Comparison of ENCODE assay signal across 18 cellular contexts in the genomic region with DNA sequence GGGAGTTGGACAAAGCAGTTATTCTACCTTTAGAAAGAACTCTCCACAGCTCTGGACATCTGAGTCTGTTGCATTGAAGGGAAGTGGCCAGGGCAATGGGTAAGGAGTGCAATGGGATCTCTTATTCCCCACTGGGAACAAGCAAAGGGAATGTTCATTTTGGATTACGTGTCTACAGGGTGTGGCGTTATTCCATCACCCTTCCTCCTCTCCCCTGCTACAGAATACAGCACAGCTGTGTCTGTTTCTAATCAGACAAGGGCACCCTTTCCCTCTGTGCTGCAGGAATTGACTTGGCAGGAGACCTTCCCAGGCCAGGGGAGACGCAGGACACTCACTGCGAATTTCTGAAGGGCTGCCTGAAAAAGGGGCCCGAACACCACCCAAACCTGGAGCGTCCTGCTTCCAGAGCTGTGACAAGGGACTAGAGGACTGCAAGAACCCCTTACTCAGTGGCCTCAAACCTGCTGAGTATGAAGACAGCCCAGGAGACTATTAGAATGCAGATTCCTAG.
"Had no signal": no experiment of that assay in that cellular context is flagged by ENCODE, and none has a peak within 500 bp of the region (broad histone marks: within the 10 kb centered on the region; RNA-seq: fewer than 3 reads in every experiment).

No MANE protein-coding gene starts in this region.

- H3K4me3 Mint-ChIP-seq: activated naive CD4-positive, alpha-beta T cell treated with anti-CD3 and anti-CD28 coated beads, Interleukin-2, amount 50 U/mL, for 24 hours; dendritic cell treated with granulocyte-macrophage colony-stimulating factor and Interleukin-4, amounts not matched to agents 40 ng/mL and 50 ng/mL, for 4 days; naive thymus-derived CD8-positive, alpha-beta T cell; T-helper 2 cell treated with Interferon-gamma antibody and Interleukin-4, amounts not matched to agents 5 μg/mL and 100 μg/mL, for 36 hours had no signal

- H3K27me3 Mint-ChIP-seq: activated naive CD4-positive, alpha-beta T cell treated with anti-CD3 and anti-CD28 coated beads, Interleukin-2, amount 50 U/mL, for 24 hours had no signal

- H3K9me3 ChIP-seq: adrenal gland, esophagus squamous epithelium, gastrocnemius medialis, upper lobe of left lung had no signal

- H3K36me3 Mint-ChIP-seq: activated naive CD4-positive, alpha-beta T cell treated with anti-CD3 and anti-CD28 coated beads, Interleukin-2, amount 50 U/mL, for 24 hours had no signal

- H3K27ac ChIP-seq: adrenal gland, esophagus squamous epithelium, gastrocnemius medialis, parathyroid adenoma, upper lobe of left lung had no signal

- H3K4me1 ChIP-seq: adrenal gland, parathyroid adenoma had no signal

- H3K36me3 ChIP-seq: adrenal gland, esophagus squamous epithelium, gastrocnemius medialis, upper lobe of left lung had no signal

- ATAC-seq: naive thymus-derived CD8-positive, alpha-beta T cell; stimulated activated naive CD8-positive, alpha-beta T cell treated with anti-CD3 and anti-CD28 coated beads, Interleukin-15, Interleukin-2, amounts not matched to agents 100 U/mL and 50 U/mL, for 24 hours had no signal

- H3K27ac Mint-ChIP-seq: T-helper 2 cell treated with Interferon-gamma antibody and Interleukin-4, amounts not matched to agents 5 μg/mL and 100 μg/mL, for 36 hours had no signal

- H3K27me3 ChIP-seq: adrenal gland, esophagus squamous epithelium, gastrocnemius medialis, upper lobe of left lung had no signal

- H3K9me3 Mint-ChIP-seq: activated naive CD4-positive, alpha-beta T cell treated with anti-CD3 and anti-CD28 coated beads, Interleukin-2, amount 50 U/mL, for 24 hours; dendritic cell treated with granulocyte-macrophage colony-stimulating factor and Interleukin-4, amounts not matched to agents 40 ng/mL and 50 ng/mL, for 4 days; naive thymus-derived CD8-positive, alpha-beta T cell; T-helper 2 cell treated with Interferon-gamma antibody and Interleukin-4, amounts not matched to agents 5 μg/mL and 100 μg/mL, for 36 hours had no signal

- H3K4me3 ChIP-seq: adrenal gland, esophagus squamous epithelium, gastrocnemius medialis, upper lobe of left lung had no signal

- FAIRE-seq: bronchial epithelial cell, TTC549 had no signal

- H3K9ac ChIP-seq: parathyroid adenoma had no signal

- DNase-seq: activated CD4-positive, alpha-beta T cell treated with anti-CD3 and anti-CD28 coated beads, Interleukin-2, amount 50 U/mL, for 48 hours; activated gamma-delta T cell; effector CD8-positive, alpha-beta T cell; esophagus squamous epithelium; gastrocnemius medialis; mesenchymal stem cell; naive thymus-derived CD8-positive, alpha-beta T cell; stimulated activated CD4-positive, alpha-beta T cell treated with anti-CD3 and anti-CD28 coated beads, Interleukin-2, amount 100 ng/mL, for 24 hours; stimulated activated naive CD8-positive, alpha-beta T cell treated with anti-CD3 and anti-CD28 coated beads, Interleukin-15, Interleukin-2, amounts not matched to agents 100 U/mL and 50 U/mL, for 24 hours; substantia nigra; upper lobe of left lung had no signal
